Comparison of ENCODE assay signal across 6 cellular contexts in genomic region chr1:156194300-156194652, GRCh38. TPM values are rescaled to one million over a fixed set of nuclear protein-coding genes. Genes with fewer than 3 reads are reported as not detected.
DNase-seq lines count a peak whose midpoint lies in the region; ATAC-seq, FAIRE-seq and TF ChIP-seq lines count a peak whose summit lies in the region.

No MANE protein-coding gene starts in this region.

- no peak for ATAC-seq in stimulated activated effector memory CD8-positive, alpha-beta T cell treated with anti-CD3 and anti-CD28 coated beads, Interleukin-12 subunit alpha, Interleukin-12 subunit beta, amount 100 ng/mL, for 72 hours

- DNase-seq in Karpas-422 (no peak), esophagus muscularis mucosa (ENCODE audit: extremely low spot score) (no peak), GM12892 (ENCODE audit: insufficient read length) (no peak), NCI-H226 (no peak)
- no peak for DNase-seq in stimulated activated effector memory CD8-positive, alpha-beta T cell treated with anti-CD3 and anti-CD28 coated beads, Interleukin-12 subunit alpha, Interleukin-12 subunit beta, amount 100 ng/mL, for 72 hours (ENCODE audit: low spot score in 2 of 2)

- peak overlapping the region; percentile 88 to 98 (median 95) for H3K4me2 ChIP-seq in BLaER1 treated with 17β-estradiol and CSF1 and Interleukin-3, amounts not matched to agents 10 nM and 100 nM
- peak overlapping the region; percentile 87 for H3K4me2 ChIP-seq in Karpas-422 (ENCODE audit: low read depth, low read length, poor library complexity, severe bottlenecking)

- intact Hi-C loops in esophagus muscularis mucosa (cut with DNase I), result no loop called here

- H3K36me3 Mint-ChIP-seq in stimulated activated effector memory CD8-positive, alpha-beta T cell treated with anti-CD3 and anti-CD28 coated beads, Interleukin-12 subunit alpha, Interleukin-12 subunit beta, amount 100 ng/mL, for 72 hours, result peaks cover 18% of the 10 kb centered on the region

- H3K4me1 ChIP-seq in BLaER1 treated with 17β-estradiol and CSF1 and Interleukin-3, amounts not matched to agents 10 nM and 100 nM, result peaks cover 27 to 66% (median 43%) of the 10 kb centered on the region in 10 experiments
- peaks cover 27% of the 10 kb centered on the region for H3K4me1 ChIP-seq in Karpas-422 (ENCODE audit: low read length)
- peaks cover 23 to 43% (median 37%) of the 10 kb centered on the region in 4 donors for H3K4me1 ChIP-seq in esophagus muscularis mucosa

- H3K4me3 ChIP-seq in BLaER1 treated with 17β-estradiol and CSF1 and Interleukin-3, amounts not matched to agents 10 nM and 100 nM, result peak overlapping the region; percentile 82 to 98 (median 90)
- peak overlapping the region; percentile 93 for H3K4me3 ChIP-seq in Karpas-422 (ENCODE audit: low read length)
- peak overlapping the region; percentile 80 to 96 (median 86) for H3K4me3 ChIP-seq in esophagus muscularis mucosa

- TF ChIP-seq POLR2A in esophagus muscularis mucosa (IDR thresholded peaks at IDR 0.05; ENCODE audit: low read depth) (no peak), GM12892 (IDR thresholded peaks at IDR 0.05; ENCODE audit: low read depth, low read length) (no peak)

- H2AFZ ChIP-seq in Karpas-422 (ENCODE audit: low read length), result no peak overlapping the region

- no peaks in the 10 kb centered on the region for H3K9me2 ChIP-seq in Karpas-422 (replicated peaks; ENCODE audit: insufficient read depth, low read length)

- no peak for TF ChIP-seq CTCF in esophagus muscularis mucosa (IDR thresholded peaks at IDR 0.05)

- no peak for FAIRE-seq in GM12892 (lab: Jason Lieb, UNC)

- peaks cover 23 to 42% (median 35%) of the 10 kb centered on the region in 11 experiments for H3K36me3 ChIP-seq in BLaER1 treated with 17β-estradiol and CSF1 and Interleukin-3, amounts not matched to agents 10 nM and 100 nM
- H3K36me3 ChIP-seq in Karpas-422 (ENCODE audit: insufficient read depth, low read length), result peaks cover 8% of the 10 kb centered on the region; the same call in 1 of the 2 replicates
- H3K36me3 ChIP-seq in esophagus muscularis mucosa, result peaks cover 7 to 19% (median 7%) of the 10 kb centered on the region in 4 donors

- peaks cover 60% of the 10 kb centered on the region for H3K4me1 Mint-ChIP-seq in stimulated activated effector memory CD8-positive, alpha-beta T cell treated with anti-CD3 and anti-CD28 coated beads, Interleukin-12 subunit alpha, Interleukin-12 subunit beta, amount 100 ng/mL, for 72 hours

- H3K9me3 ChIP-seq in BLaER1 treated with 17β-estradiol and CSF1 and Interleukin-3, amounts not matched to agents 10 nM and 100 nM (replicated peaks in 1 of 11), result peaks cover under 1 to 12% (median 8%) of the 10 kb centered on the region in 11 experiments; a peak in 20 of 22 replicates
- no peaks in the 10 kb centered on the region for H3K9me3 ChIP-seq in Karpas-422 (ENCODE audit: low read length)
- H3K9me3 ChIP-seq in esophagus muscularis mucosa, result no peaks in the 10 kb centered on the region

- peak overlapping the region; percentile 96 for H3K27ac Mint-ChIP-seq in stimulated activated effector memory CD8-positive, alpha-beta T cell treated with anti-CD3 and anti-CD28 coated beads, Interleukin-12 subunit alpha, Interleukin-12 subunit beta, amount 100 ng/mL, for 72 hours

- no peak for TF ChIP-seq EP300 in esophagus muscularis mucosa (IDR thresholded peaks at IDR 0.05)

- peak overlapping the region; percentile 77 to 90 (median 87) for H3K9ac ChIP-seq in BLaER1 treated with 17β-estradiol and CSF1 and Interleukin-3, amounts not matched to agents 10 nM and 100 nM
- peak overlapping the region; percentile 89 for H3K9ac ChIP-seq in Karpas-422 (ENCODE audit: low read length)

- H3K27me3 ChIP-seq in BLaER1 treated with 17β-estradiol and CSF1 and Interleukin-3, amounts not matched to agents 10 nM and 100 nM, result no peaks in the 10 kb centered on the region
- H3K27me3 ChIP-seq in Karpas-422 (ENCODE audit: low read length) (no peaks in the 10 kb centered on the region), esophagus muscularis mucosa (no peaks in the 10 kb centered on the region)

- H3K9me3 Mint-ChIP-seq in stimulated activated effector memory CD8-positive, alpha-beta T cell treated with anti-CD3 and anti-CD28 coated beads, Interleukin-12 subunit alpha, Interleukin-12 subunit beta, amount 100 ng/mL, for 72 hours, result no peaks in the 10 kb centered on the region

- H4K20me1 ChIP-seq in BLaER1 treated with 17β-estradiol and CSF1 and Interleukin-3, amounts not matched to agents 10 nM and 100 nM, result peaks cover 11 to 53% (median 31%) of the 10 kb centered on the region in 11 experiments; a peak in 18 of 22 replicates
- peaks cover 9% of the 10 kb centered on the region; the same call in 1 of the 2 replicates for H4K20me1 ChIP-seq in Karpas-422 (ENCODE audit: insufficient read depth, low read depth, low read length)

- H3K27ac ChIP-seq in BLaER1 treated with 17β-estradiol and CSF1 and Interleukin-3, amounts not matched to agents 10 nM and 100 nM, result peak overlapping the region; percentile 52 to 94 (median 87); a peak in 21 of 22 replicates
- H3K27ac ChIP-seq in Karpas-422 (ENCODE audit: low read length) (no peak overlapping the region), esophagus muscularis mucosa (replicated peaks in 1 of 4) (peak overlapping the region; percentile 79 to 91 (median 84))

- H3K4me3 Mint-ChIP-seq in stimulated activated effector memory CD8-positive, alpha-beta T cell treated with anti-CD3 and anti-CD28 coated beads, Interleukin-12 subunit alpha, Interleukin-12 subunit beta, amount 100 ng/mL, for 72 hours, result peak overlapping the region; percentile 97

- WGBS in esophagus muscularis mucosa, result 18% methylated on average over 11 of the region's 14 CpGs

- peaks cover 52% of the 10 kb centered on the region for H3K79me2 ChIP-seq in Karpas-422 (ENCODE audit: low read length)

RNA-seq across cellular contexts. Expression of gene SLC25A44, which starts 0.4 kb away (rescaled TPM):
- total RNA-seq in Karpas-422 (2014; rRNA removed; shearing (Covaris generic); ENCODE audit: low replicate concordance), result 16.8 and 24.0 TPM in 2 replicates
- 10 to 100 TPM in 3 of 4 donors, 1 to 10 TPM in 1; 8.3 to 18.2 (median 15.0) TPM for total RNA-seq in esophagus muscularis mucosa
- polyA plus RNA-seq in GM12892 (2012; ENCODE audit: missing spikeins), result 13.9 TPM

RNA-seq across cellular contexts. Expression of gene PMF1, which starts 18.5 kb away (rescaled TPM):
- total RNA-seq in Karpas-422 (2014; rRNA removed; shearing (Covaris generic); ENCODE audit: low replicate concordance), result 40.1 and 51.2 TPM in 2 replicates
- 10 to 100 TPM; 45.0 to 60.4 (median 50.2) TPM for total RNA-seq in esophagus muscularis mucosa
- 45.2 TPM for polyA plus RNA-seq in GM12892 (2012; ENCODE audit: missing spikeins)

RNA-seq across cellular contexts. Expression of gene SEMA4A, which starts 40.9 kb away (rescaled TPM):
- 46.7 and 66.7 TPM in 2 replicates for total RNA-seq in Karpas-422 (2014; rRNA removed; shearing (Covaris generic); ENCODE audit: low replicate concordance)
- 1 to 10 TPM; 1.7 to 4.1 (median 2.6) TPM for total RNA-seq in esophagus muscularis mucosa
- polyA plus RNA-seq in GM12892 (2012; ENCODE audit: missing spikeins), result 19.0 TPM

RNA-seq across cellular contexts. Expression of gene BGLAP, which starts 47.7 kb away (rescaled TPM):
- 0.18 and 0.48 TPM in 2 replicates for total RNA-seq in Karpas-422 (2014; rRNA removed; shearing (Covaris generic); ENCODE audit: low replicate concordance)
- total RNA-seq in esophagus muscularis mucosa, result 1 to 10 TPM in 1 of 4 donors, not detected in 3; 2.4 TPM
- not detected for polyA plus RNA-seq in GM12892 (2012; ENCODE audit: missing spikeins)

RNA-seq across cellular contexts. Expression of gene PAQR6, which starts 53.6 kb away (rescaled TPM):
- total RNA-seq in Karpas-422 (2014; rRNA removed; shearing (Covaris generic); ENCODE audit: low replicate concordance), result 7.6 and 10.0 TPM in 2 replicates
- total RNA-seq in esophagus muscularis mucosa, result 1 to 10 TPM; 2.2 to 2.9 (median 2.7) TPM
- polyA plus RNA-seq in GM12892 (2012; ENCODE audit: missing spikeins), result 3.9 TPM
